ENCODE assay signal across 8 cellular contexts in the genomic region with DNA sequence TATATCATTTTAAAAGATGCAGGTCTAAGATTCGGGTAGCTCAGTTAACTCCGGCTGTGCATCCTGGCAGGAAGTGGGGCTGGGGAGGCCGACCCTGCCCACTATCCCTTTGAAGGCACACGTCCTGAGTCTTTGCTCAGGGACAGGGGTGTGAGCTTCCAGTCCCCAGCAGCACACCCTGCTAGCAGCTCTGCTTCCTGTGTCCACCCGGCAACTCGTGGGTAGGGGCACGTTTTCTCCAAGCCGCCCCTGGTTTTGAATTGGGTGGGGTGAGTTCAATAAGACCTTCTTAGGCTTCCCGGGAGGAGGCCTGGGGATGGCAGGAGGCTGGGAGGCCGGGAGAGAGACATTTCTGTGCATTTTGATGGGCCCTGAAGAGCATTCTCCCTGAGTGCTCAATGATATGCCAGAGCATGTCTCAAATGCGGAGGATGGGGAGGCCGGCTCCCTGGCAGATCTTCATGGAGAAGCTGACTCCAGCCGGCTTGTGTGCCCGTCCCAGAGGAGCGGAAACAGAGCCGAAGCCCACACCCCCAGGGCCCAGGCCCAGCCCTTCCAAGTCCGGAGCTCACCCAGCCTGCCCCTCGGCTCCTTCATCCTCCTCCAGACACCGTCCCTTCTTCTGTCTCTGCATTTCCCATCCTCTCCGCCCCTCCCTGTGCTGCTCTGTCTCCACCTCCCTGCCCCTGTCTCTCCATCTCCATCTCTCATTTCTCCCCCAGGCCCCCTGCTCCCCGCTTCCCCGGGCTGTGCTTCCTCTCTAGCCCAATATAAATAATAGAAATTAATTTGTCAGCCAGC. TPM values are rescaled to one million over a fixed set of nuclear protein-coding genes. Genes with fewer than 3 reads are reported as not detected.
DNase-seq lines count a peak whose midpoint lies in the region; ATAC-seq and TF ChIP-seq lines count a peak whose summit lies in the region.

No MANE protein-coding gene starts in this region.

- DNase-seq in activated CD8-positive, alpha-beta memory T cell treated with anti-CD3 and anti-CD28 coated beads for 24 hours = peak; percentile 71
- DNase-seq in activated CD8-positive, alpha-beta memory T cell treated with anti-CD3 and anti-CD28 coated beads, Interleukin-2, amount 50 U/mL, for 4 hours = no peak
- DNase-seq in WTC11 (ENCODE audit: low spot score) (peak; percentile 70), fibroblast of mammary gland (ENCODE audit: low read depth) (peak; percentile 37), natural killer cell (no peak), OCI-LY7 (ENCODE audit: low spot score) (no peak), H4 (ENCODE audit: low spot score) (no peak)

- H3K4me2 ChIP-seq in OCI-LY7 (ENCODE audit: low read length) = no peak overlapping the region

- H3K36me3 Mint-ChIP-seq in WTC11 = no peaks in the 10 kb centered on the region
- no peaks in the 10 kb centered on the region for H3K36me3 Mint-ChIP-seq in natural killer cell

- peak overlapping the region; percentile 84 for H3K4me3 Mint-ChIP-seq in WTC11
- peak overlapping the region; percentile 82 for H3K4me3 Mint-ChIP-seq in natural killer cell

- H3K9me3 Mint-ChIP-seq in WTC11 = no peaks in the 10 kb centered on the region
- no peaks in the 10 kb centered on the region for H3K9me3 Mint-ChIP-seq in natural killer cell

- H3K4me1 Mint-ChIP-seq in WTC11 = peaks cover 67% of the 10 kb centered on the region
- H3K4me1 Mint-ChIP-seq in natural killer cell = peaks cover 19 to 25% of the 10 kb centered on the region in 2 donors

- no peaks in the 10 kb centered on the region for H3K9me3 ChIP-seq in OCI-LY7 (ENCODE audit: low read length)

- H3K36me3 ChIP-seq in OCI-LY7 (ENCODE audit: insufficient read depth, low read length) = no peaks in the 10 kb centered on the region

- H3K27ac Mint-ChIP-seq in WTC11 = no peak overlapping the region
- H3K27ac Mint-ChIP-seq in natural killer cell = no peak overlapping the region

- H3K27ac ChIP-seq in OCI-LY7 (ENCODE audit: low read depth, low read length, poor library complexity, severe bottlenecking) = no peak overlapping the region

- intact Hi-C loops in natural killer cell (cut with micrococcal nuclease) (no loop called here), OCI-LY7 (cut with micrococcal nuclease; ENCODE audit: unreplicated experiment) (no loop called here)

- BruUV-seq in OCI-LY7 (replicated peaks; lab: Mats Ljungman, UMichigan) = no TSS peak

- ATAC-seq in WTC11 (peak; percentile 81), natural killer cell (peak; percentile 25 to 47 (median 40)), HG03196 (IDR thresholded peaks at IDR 0.05; ENCODE audit: unreplicated experiment) (no peak)

- H3K4me1 ChIP-seq in OCI-LY7 (ENCODE audit: insufficient read depth, low read length, poor library complexity, severe bottlenecking) = no peaks in the 10 kb centered on the region

- TF ChIP-seq CTCF in WTC11 (IDR thresholded peaks at IDR 0.05) = no peak
- TF ChIP-seq CTCF in fibroblast of mammary gland (conservative IDR thresholded peaks at IDR 0.05; ENCODE audit: control insufficient read depth, insufficient read depth, low read depth, low read length) = no peak
- no peak for TF ChIP-seq CTCF in natural killer cell (IDR thresholded peaks at IDR 0.05)
- TF ChIP-seq CTCF in OCI-LY7 (conservative IDR thresholded peaks at IDR 0.05; ENCODE audit: low read length) = no peak

- H3K4me3 ChIP-seq in fibroblast of mammary gland (ENCODE audit: control insufficient read depth, low read depth, low read length) (peak overlapping the region; percentile 45), OCI-LY7 (ENCODE audit: low read depth, low read length, poor library complexity, severe bottlenecking) (no peak overlapping the region)

- no peaks in the 10 kb centered on the region for H3K79me2 ChIP-seq in OCI-LY7 (ENCODE audit: insufficient read depth, low read depth, low read length)

- POLR2A ChIA-PET in WTC11 (lab: Charles Lee) = interaction anchor here (0.5 to 2.6 kb wide), 5 partner anchors 18 to 1753 kb away, joined by 3 to 13 read pairs (median 5); partner anchors contain the start of gene ZFAND3
- POLR2A ChIA-PET in OCI-LY7 (lab: Charles Lee) = interaction anchor here (0.6 to 0.7 kb wide), 2 partner anchors 44 to 478 kb away, joined by 3 to 11 read pairs; no protein-coding TSS in a partner anchor

- no peaks in the 10 kb centered on the region for H4K20me1 ChIP-seq in OCI-LY7 (ENCODE audit: insufficient read depth, low read length)

- H3K27me3 Mint-ChIP-seq in WTC11 (ENCODE audit: low read depth) (peaks cover 58% of the 10 kb centered on the region), natural killer cell (ENCODE audit: low read depth in 2 of 2) (peaks cover 31 to 37% of the 10 kb centered on the region in 2 donors)

- H2AFZ ChIP-seq in OCI-LY7 (ENCODE audit: low read length) = no peak overlapping the region

- CTCF ChIA-PET in WTC11 (lab: Charles Lee) = interaction anchor here (0.7 to 2.0 kb wide), 7 partner anchors 8 to 332 kb away, joined by 3 to 11 read pairs (median 5); no protein-coding TSS in a partner anchor
- CTCF ChIA-PET in OCI-LY7 (lab: Charles Lee; ENCODE audit: unreplicated experiment) = interaction anchor here (0.6 kb wide), 1 partner anchor 736 kb away, joined by 3 read pairs; no protein-coding TSS in a partner anchor

- no peaks in the 10 kb centered on the region for H3K9me2 ChIP-seq in OCI-LY7 (ENCODE audit: insufficient read depth, low read length)

TF ChIP-seq in WTC11, 78 proteins besides CTCF, POLR2A, EP300 and RAD21:
- TF ChIP-seq ATF1 (CRISPR knock-in tag; IDR thresholded peaks at IDR 0.05) (no peak), TEAD4 (CRISPR knock-in tag; IDR thresholded peaks at IDR 0.05) (no peak), ZBTB43 (CRISPR knock-in tag; IDR thresholded peaks at IDR 0.05) (no peak), ZBTB21 (CRISPR knock-in tag; IDR thresholded peaks at IDR 0.05; ENCODE audit: borderline replicate concordance) (no peak), SOX15 (CRISPR knock-in tag; IDR thresholded peaks at IDR 0.05) (no peak), FOXK1 (CRISPR knock-in tag; IDR thresholded peaks at IDR 0.05) (no peak), ZSCAN18 (CRISPR knock-in tag; IDR thresholded peaks at IDR 0.05) (no peak), FOXP1 (CRISPR knock-in tag; IDR thresholded peaks at IDR 0.05; ENCODE audit: borderline replicate concordance) (no peak), MLX (CRISPR knock-in tag; IDR thresholded peaks at IDR 0.05) (no peak), TP53 (CRISPR knock-in tag; IDR thresholded peaks at IDR 0.05) (no peak), FOXJ3 (CRISPR knock-in tag; IDR thresholded peaks at IDR 0.05; ENCODE audit: borderline replicate concordance) (no peak), ZNF121 (CRISPR knock-in tag; IDR thresholded peaks at IDR 0.05) (no peak), HMGA2 (CRISPR knock-in tag; IDR thresholded peaks at IDR 0.05) (no peak), GABPB1 (CRISPR knock-in tag; IDR thresholded peaks at IDR 0.05) (no peak), JUN (CRISPR knock-in tag; IDR thresholded peaks at IDR 0.05) (no peak), ATF3 (CRISPR knock-in tag; conservative IDR thresholded peaks at IDR 0.05) (no peak)
- TF ChIP-seq, protein P1, sequence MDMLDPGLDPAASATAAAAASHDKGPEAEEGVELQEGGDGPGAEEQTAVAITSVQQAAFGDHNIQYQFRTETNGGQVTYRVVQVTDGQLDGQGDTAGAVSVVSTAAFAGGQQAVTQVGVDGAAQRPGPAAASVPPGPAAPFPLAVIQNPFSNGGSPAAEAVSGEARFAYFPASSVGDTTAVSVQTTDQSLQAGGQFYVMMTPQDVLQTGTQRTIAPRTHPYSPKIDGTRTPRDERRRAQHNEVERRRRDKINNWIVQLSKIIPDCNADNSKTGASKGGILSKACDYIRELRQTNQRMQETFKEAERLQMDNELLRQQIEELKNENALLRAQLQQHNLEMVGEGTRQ (CRISPR knock-in tag; IDR thresholded peaks at IDR 0.05) = no peak

RNA-seq across cellular contexts. Expression of gene ZFAND3, which starts 36.3 kb away (rescaled TPM):
- total RNA-seq in WTC11 (2021) (45.4 to 51.6 TPM (median 50.3 TPM) in 3 replicates), natural killer cell (10 to 100 TPM; 87.7 to 97.4 (median 90.1) TPM), OCI-LY7 (2022) (33.8 and 36.4 TPM in 2 replicates)
- total RNA-seq in OCI-LY7 (2014; rRNA removed; shearing (Covaris generic)) = 7.8 and 8.3 TPM in 2 replicates
- 7.4 and 9.2 TPM in 2 replicates for total RNA-seq in H4 (2014; rRNA removed; shearing (Covaris generic))

Comparison
In these comparisons a context has a peak if more than half of its experiments do, and no peak if none do; other contexts are left out.
1. DNase-seq: peak in activated CD8-positive, alpha-beta memory T cell treated with anti-CD3 and anti-CD28 coated beads for 24 hours (single experiment), WTC11 (single experiment) and fibroblast of mammary gland (single experiment); none in activated CD8-positive, alpha-beta memory T cell treated with anti-CD3 and anti-CD28 coated beads, Interleukin-2, amount 50 U/mL, for 4 hours (single experiment), natural killer cell (single experiment), OCI-LY7 (single experiment) and H4 (single experiment).